20 cellular contexts compared by ENCODE assay signal in genomic region chr21:44558329-44558675, GRCh38. TPM values are rescaled to one million over a fixed set of nuclear protein-coding genes. Genes with fewer than 3 reads are reported as not detected.
"Had no signal": no experiment of that assay in that cellular context is flagged by ENCODE, and none has a peak within 500 bp of the region (broad histone marks: within the 10 kb centered on the region; RNA-seq: fewer than 3 reads in every experiment).

No MANE protein-coding gene starts in this region.

RNA-seq across cellular contexts. Expression of gene KRTAP10-3, which starts 0.3 kb away (rescaled TPM):
- total RNA-seq: naive thymus-derived CD4-positive, alpha-beta T cell; natural killer cell treated with Interleukin-12 subunit alpha and Interleukin-12 subunit beta and Interleukin-15 and Interleukin-18, amount 100 ng/mL, for 72 hours; neural crest cell; occipital lobe; osteoblast; ovary; progenitor cell of endocrine pancreas; psoas muscle; renal cortical epithelial cell; sciatic nerve; smooth muscle cell; stomach; subcutaneous adipose tissue; temporal lobe; thoracic aorta; thyroid gland; tibial nerve; upper lobe of left lung; ureter; vagina had no signal
- polyA plus RNA-seq: naive thymus-derived CD4-positive, alpha-beta T cell; ovary; psoas muscle; smooth muscle cell; stomach had no signal

RNA-seq across cellular contexts. Expression of gene KRTAP10-2, which starts 7.0 kb away (rescaled TPM):
- total RNA-seq: naive thymus-derived CD4-positive, alpha-beta T cell; natural killer cell treated with Interleukin-12 subunit alpha and Interleukin-12 subunit beta and Interleukin-15 and Interleukin-18, amount 100 ng/mL, for 72 hours; neural crest cell; occipital lobe; osteoblast; ovary; progenitor cell of endocrine pancreas; psoas muscle; renal cortical epithelial cell; sciatic nerve; smooth muscle cell; stomach; subcutaneous adipose tissue; temporal lobe; thoracic aorta; thyroid gland; tibial nerve; upper lobe of left lung; ureter; vagina had no signal
- polyA plus RNA-seq: naive thymus-derived CD4-positive, alpha-beta T cell; ovary; psoas muscle; smooth muscle cell; stomach had no signal

RNA-seq across cellular contexts. Expression of gene KRTAP10-4, which starts 15.2 kb away (rescaled TPM):
- total RNA-seq: naive thymus-derived CD4-positive, alpha-beta T cell; natural killer cell treated with Interleukin-12 subunit alpha and Interleukin-12 subunit beta and Interleukin-15 and Interleukin-18, amount 100 ng/mL, for 72 hours; neural crest cell; occipital lobe; osteoblast; ovary; progenitor cell of endocrine pancreas; psoas muscle; renal cortical epithelial cell; sciatic nerve; smooth muscle cell; stomach; subcutaneous adipose tissue; temporal lobe; thoracic aorta; thyroid gland; tibial nerve; upper lobe of left lung; ureter; vagina had no signal
- polyA plus RNA-seq: naive thymus-derived CD4-positive, alpha-beta T cell; ovary; psoas muscle; smooth muscle cell; stomach had no signal

RNA-seq across cellular contexts. Expression of gene KRTAP10-1, which starts 18.3 kb away (rescaled TPM):
- total RNA-seq: naive thymus-derived CD4-positive, alpha-beta T cell; natural killer cell treated with Interleukin-12 subunit alpha and Interleukin-12 subunit beta and Interleukin-15 and Interleukin-18, amount 100 ng/mL, for 72 hours; neural crest cell; occipital lobe; osteoblast; ovary; progenitor cell of endocrine pancreas; psoas muscle; renal cortical epithelial cell; sciatic nerve; smooth muscle cell; stomach; subcutaneous adipose tissue; temporal lobe; thoracic aorta; thyroid gland; tibial nerve; upper lobe of left lung; ureter; vagina had no signal
- polyA plus RNA-seq: naive thymus-derived CD4-positive, alpha-beta T cell; ovary; psoas muscle; smooth muscle cell; stomach had no signal

RNA-seq across cellular contexts. Expression of gene KRTAP10-5, which starts 22.1 kb away (rescaled TPM):
- total RNA-seq: naive thymus-derived CD4-positive, alpha-beta T cell; natural killer cell treated with Interleukin-12 subunit alpha and Interleukin-12 subunit beta and Interleukin-15 and Interleukin-18, amount 100 ng/mL, for 72 hours; neural crest cell; occipital lobe; osteoblast; ovary; progenitor cell of endocrine pancreas; psoas muscle; renal cortical epithelial cell; sciatic nerve; smooth muscle cell; stomach; subcutaneous adipose tissue; temporal lobe; thoracic aorta; tibial nerve; upper lobe of left lung; ureter; vagina had no signal
- polyA plus RNA-seq: naive thymus-derived CD4-positive, alpha-beta T cell; ovary; psoas muscle; smooth muscle cell had no signal
